Comparison of ENCODE assay signal across 8 cellular contexts in the genomic region with DNA sequence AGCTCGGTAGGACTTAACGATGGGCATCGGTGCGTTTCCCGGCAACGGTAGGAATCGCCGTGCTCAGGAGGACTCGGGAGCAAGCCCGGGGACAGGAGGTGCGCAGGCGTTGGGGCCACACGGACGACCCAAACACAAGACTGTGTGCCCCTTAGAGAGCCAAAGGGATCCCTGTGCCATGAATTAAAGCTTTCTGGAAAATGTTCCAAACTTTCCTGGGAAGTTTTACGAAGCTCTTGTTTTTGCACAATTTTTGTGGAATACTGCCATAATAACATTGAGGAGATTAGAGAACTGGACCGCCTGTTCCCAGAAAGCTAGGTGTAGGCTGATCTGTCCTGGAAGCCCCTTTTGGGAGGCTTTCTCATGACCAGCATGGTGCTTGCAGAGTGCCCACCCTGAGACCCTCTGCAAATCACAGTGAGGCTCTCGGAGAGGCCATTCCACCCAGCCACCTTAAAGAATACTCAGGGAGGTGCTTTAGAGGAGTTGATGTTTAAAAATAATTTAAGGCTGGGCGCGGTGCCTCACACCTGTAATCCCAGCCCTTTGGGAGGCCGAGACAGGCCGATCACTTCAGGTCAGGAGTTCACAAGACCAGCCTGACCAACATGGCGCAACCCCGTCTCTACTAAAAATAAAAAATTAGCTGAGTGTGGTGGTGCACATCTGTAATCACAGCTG. TPM values are rescaled to one million over a fixed set of nuclear protein-coding genes. Genes with fewer than 3 reads are reported as not detected.
DNase-seq lines count a peak whose midpoint lies in the region; ATAC-seq, FAIRE-seq and TF ChIP-seq lines count a peak whose summit lies in the region.

No MANE protein-coding gene starts in this region.

- peak; percentile 18 for ATAC-seq in left colon
- no peak for ATAC-seq in HG03159 (IDR thresholded peaks at IDR 0.05; ENCODE audit: unreplicated experiment)

- no peaks in the 10 kb centered on the region for H4K20me1 ChIP-seq in KMS-11 (ENCODE audit: insufficient read depth)
- no peaks in the 10 kb centered on the region for H4K20me1 ChIP-seq in astrocyte (ENCODE audit: insufficient read depth, low read length)

- H3K27ac Mint-ChIP-seq in CD4-positive, alpha-beta memory T cell, result peak overlapping the region; percentile 92 to 100 (median 100)
- H3K27ac Mint-ChIP-seq in astrocyte (ENCODE audit: unreplicated experiment), result peak overlapping the region; percentile 99

- CTCF ChIA-PET in CD4-positive, alpha-beta memory T cell (lab: Charles Lee; ENCODE audit: partially characterized antibody), result interaction anchor here (1.0 to 5.7 kb wide), 12 partner anchors 8 to 181 kb away, joined by 3 to 56 read pairs (median 6); no protein-coding TSS in a partner anchor

- peak overlapping the region; percentile 97 to 100 (median 99) for H3K4me3 Mint-ChIP-seq in CD4-positive, alpha-beta memory T cell
- H3K4me3 Mint-ChIP-seq in astrocyte (ENCODE audit: unreplicated experiment), result peak overlapping the region; percentile 98

- TF ChIP-seq CTCF in KMS-11 (conservative IDR thresholded peaks at IDR 0.05; ENCODE audit: low read depth, low read length) (no peak), astrocyte (IDR thresholded peaks at IDR 0.05; ENCODE audit: insufficient read depth, low read depth, low read length) (no peak)

- H3K79me2 ChIP-seq in KMS-11 (ENCODE audit: insufficient read depth, low read depth), result peaks cover 12% of the 10 kb centered on the region
- H3K79me2 ChIP-seq in astrocyte (ENCODE audit: insufficient read depth, low read length), result peaks cover 9% of the 10 kb centered on the region

- H3K9ac ChIP-seq in KMS-11 (peak overlapping the region; percentile 92), astrocyte (ENCODE audit: low read length) (peak overlapping the region; percentile 95)

- H3K9me3 Mint-ChIP-seq in CD4-positive, alpha-beta memory T cell, result no peaks in the 10 kb centered on the region
- no peaks in the 10 kb centered on the region for H3K9me3 Mint-ChIP-seq in astrocyte (ENCODE audit: unreplicated experiment)

- H3K36me3 ChIP-seq in CD4-positive, alpha-beta memory T cell (ENCODE audit: insufficient read depth, low read length), result peaks cover 2% of the 10 kb centered on the region
- H3K36me3 ChIP-seq in KMS-11 (ENCODE audit: insufficient read depth) (no peaks in the 10 kb centered on the region), astrocyte (ENCODE audit: insufficient read depth, low read length) (no peaks in the 10 kb centered on the region), thymus (ENCODE audit: control insufficient read depth, insufficient read depth) (no peaks in the 10 kb centered on the region)

- no peaks in the 10 kb centered on the region for H3K27me3 ChIP-seq in CD4-positive, alpha-beta memory T cell (ENCODE audit: insufficient read depth, low read length)
- no peaks in the 10 kb centered on the region for H3K27me3 ChIP-seq in KMS-11 (ENCODE audit: insufficient read depth, low read depth)
- H3K27me3 ChIP-seq in astrocyte (ENCODE audit: insufficient read depth, low read length), result no peaks in the 10 kb centered on the region
- no peaks in the 10 kb centered on the region for H3K27me3 ChIP-seq in thymus (ENCODE audit: control insufficient read depth, insufficient read depth)

- H3K4me2 ChIP-seq in KMS-11 (peak overlapping the region; percentile 93), astrocyte (ENCODE audit: low read length) (peak overlapping the region; percentile 95)

- H3K4me1 ChIP-seq in CD4-positive, alpha-beta memory T cell (ENCODE audit: insufficient read depth, low read length), result peaks cover 53% of the 10 kb centered on the region
- H3K4me1 ChIP-seq in KMS-11 (ENCODE audit: low read depth, poor library complexity, severe bottlenecking) (peaks cover 71% of the 10 kb centered on the region), astrocyte (ENCODE audit: insufficient read depth, low read length) (peaks cover 5% of the 10 kb centered on the region), thymus (ENCODE audit: control insufficient read depth, insufficient read depth, low read length) (peaks cover 12% of the 10 kb centered on the region)

- FAIRE-seq in astrocyte (lab: Jason Lieb, UNC), result no peak

- H3K27me3 Mint-ChIP-seq in CD4-positive, alpha-beta memory T cell, result no peaks in the 10 kb centered on the region
- H3K27me3 Mint-ChIP-seq in astrocyte (ENCODE audit: low read depth, unreplicated experiment), result no peaks in the 10 kb centered on the region

- DNase-seq in CD4-positive, alpha-beta memory T cell, result no peak
- DNase-seq in astrocyte (ENCODE audit: low read depth) (no peak), left colon (no peak), NCI-H1417 (lab: John Stamatoyannopoulos, UW) (no peak), NCI-H1436 (lab: John Stamatoyannopoulos, UW) (no peak)

- 41% methylated on average over 23 of the region's 23 CpGs for WGBS in thymus

- H3K36me3 Mint-ChIP-seq in CD4-positive, alpha-beta memory T cell, result peaks cover 3 to 12% of the 10 kb centered on the region in 2 donors
- H3K36me3 Mint-ChIP-seq in astrocyte (ENCODE audit: low read depth, unreplicated experiment), result no peaks in the 10 kb centered on the region

- peak overlapping the region; percentile 97 for H3K27ac ChIP-seq in CD4-positive, alpha-beta memory T cell (ENCODE audit: low read depth, low read length)
- H3K27ac ChIP-seq in KMS-11 (peak overlapping the region; percentile 95), astrocyte (ENCODE audit: low read depth, low read length) (peak overlapping the region; percentile 98), thymus (ENCODE audit: low read depth) (peak overlapping the region; percentile 99)

- POLR2A ChIA-PET in CD4-positive, alpha-beta memory T cell (lab: Charles Lee; ENCODE audit: partially characterized antibody), result interaction anchor here (0.7 to 5.8 kb wide), 19 partner anchors 10 to 222 kb away, joined by 3 to 186 read pairs (median 6); no protein-coding TSS in a partner anchor

- intact Hi-C loops in CD4-positive, alpha-beta memory T cell (cut with micrococcal nuclease), result no loop called here
- intact Hi-C loops in left colon (cut with DNase I, micrococcal nuclease), result no loop called here

- peak overlapping the region; percentile 72 for H2AFZ ChIP-seq in KMS-11 (ENCODE audit: low read depth)
- peak overlapping the region; percentile 93 for H2AFZ ChIP-seq in astrocyte (ENCODE audit: low read depth, low read length)

- H3K4me1 Mint-ChIP-seq in CD4-positive, alpha-beta memory T cell, result peaks cover 33 to 54% (median 41%) of the 10 kb centered on the region in 4 donors
- peaks cover 7% of the 10 kb centered on the region for H3K4me1 Mint-ChIP-seq in astrocyte (ENCODE audit: low read depth, unreplicated experiment)

- H3K9me3 ChIP-seq in CD4-positive, alpha-beta memory T cell (ENCODE audit: control insufficient read depth in 1 of 2, low read length in 2 of 2), result no peaks in the 10 kb centered on the region
- no peaks in the 10 kb centered on the region for H3K9me3 ChIP-seq in astrocyte (ENCODE audit: insufficient read depth, low read depth, low read length)
- no peaks in the 10 kb centered on the region for H3K9me3 ChIP-seq in thymus (ENCODE audit: control insufficient read depth)

- peak overlapping the region; percentile 39 to 61 for H3K4me3 ChIP-seq in CD4-positive, alpha-beta memory T cell (ENCODE audit: low read length in 2 of 2)
- H3K4me3 ChIP-seq in KMS-11 (IDR thresholded peaks at IDR 0.05; ENCODE audit: insufficient read depth, low read depth, low read length), result no peak overlapping the region
- H3K4me3 ChIP-seq in astrocyte (ENCODE audit: insufficient read depth, low read depth, low read length), result peak overlapping the region; percentile 93
- H3K4me3 ChIP-seq in thymus (ENCODE audit: low read length), result peak overlapping the region; percentile 90

RNA-seq across cellular contexts. Expression of a gene that starts 1.0 kb away (rescaled TPM):
- total RNA-seq in CD4-positive, alpha-beta memory T cell, result 10 to 100 TPM; 28.6 to 31.0 TPM
- 1 to 10 TPM; 4.8 to 8.1 TPM for polyA plus RNA-seq in CD4-positive, alpha-beta memory T cell
- 3.4 and 4.3 TPM in 2 replicates for total RNA-seq in astrocyte
- total RNA-seq in left colon, result 1 to 10 TPM; 8.8 to 9.6 TPM
- polyA plus RNA-seq in thymus, result 7.1 TPM
